In genomic region chr11:35167451-35167954, GRCh38 we compare ENCODE assay signal across 12 cellular contexts. TPM values are rescaled to one million over a fixed set of nuclear protein-coding genes. Genes with fewer than 3 reads are reported as not detected.
DNase-seq lines count a peak whose midpoint lies in the region; ATAC-seq, FAIRE-seq and TF ChIP-seq lines count a peak whose summit lies in the region.
"Had no signal": no experiment of that assay in that cellular context is flagged by ENCODE, and none has a peak within 500 bp of the region (broad histone marks: within the 10 kb centered on the region; RNA-seq: fewer than 3 reads in every experiment).

No MANE protein-coding gene starts in this region.

- H3K4me3 ChIP-seq in small intestine (ENCODE audit: low read depth in 1 of 2, low read length in 2 of 2) (no peak overlapping the region), body of pancreas (no peak overlapping the region)

- no peaks in the 10 kb centered on the region for H3K27me3 Mint-ChIP-seq in activated CD8-positive, alpha-beta T cell treated with anti-CD3 and anti-CD28 coated beads for 36 hours

- 57 to 92% (median 81%) methylated on average over 2 of the region's 2 CpGs for WGBS in small intestine, 3 donors
- 69 to 76% methylated on average over 2 of the region's 2 CpGs for WGBS in body of pancreas, 2 donors

- H3K4me1 ChIP-seq in small intestine (ENCODE audit: control insufficient read depth in 2 of 2, insufficient read depth in 1 of 2, low read depth in 1 of 2, low read length in 1 of 2), result peaks cover 3 to 51% of the 10 kb centered on the region in 2 donors
- peaks cover 83% of the 10 kb centered on the region for H3K4me1 ChIP-seq in body of pancreas

- TF ChIP-seq CTCF in activated CD8-positive, alpha-beta T cell treated with anti-CD3 and anti-CD28 coated beads for 36 hours (IDR thresholded peaks at IDR 0.05), result no peak
- TF ChIP-seq CTCF in body of pancreas (IDR thresholded peaks at IDR 0.05), result no peak

- H3K9me3 Mint-ChIP-seq in activated CD8-positive, alpha-beta T cell treated with anti-CD3 and anti-CD28 coated beads for 36 hours, result peaks cover 2% of the 10 kb centered on the region
- H3K9me3 Mint-ChIP-seq: nephron progenitor cell had no signal

- H3K36me3 ChIP-seq in small intestine (ENCODE audit: control insufficient read depth in 2 of 2, insufficient read depth in 2 of 2, low read length in 2 of 2) (peaks cover 0 to 3% of the 10 kb centered on the region in 2 donors), body of pancreas (replicated peaks in 1 of 2; ENCODE audit: insufficient read depth in 1 of 2, low read depth in 2 of 2) (no peaks in the 10 kb centered on the region)

- peaks cover 97% of the 10 kb centered on the region for H3K4me1 Mint-ChIP-seq in activated CD8-positive, alpha-beta T cell treated with anti-CD3 and anti-CD28 coated beads for 36 hours (ENCODE audit: low read depth)

- no peak for ATAC-seq in activated CD8-positive, alpha-beta T cell treated with anti-CD3 and anti-CD28 coated beads for 36 hours
- peak; percentile 73 for ATAC-seq in Right ventricle myocardium superior (ENCODE audit: poor library complexity)
- ATAC-seq in body of pancreas, result no peak
- ATAC-seq in HG03175 (IDR thresholded peaks at IDR 0.05; ENCODE audit: unreplicated experiment), result no peak
- no peak for ATAC-seq in GM18867 (IDR thresholded peaks at IDR 0.05; ENCODE audit: unreplicated experiment)

- H3K9me3 ChIP-seq in small intestine (ENCODE audit: control insufficient read depth, low read depth) (no peaks in the 10 kb centered on the region), body of pancreas (no peaks in the 10 kb centered on the region)

- H3K36me3 Mint-ChIP-seq in activated CD8-positive, alpha-beta T cell treated with anti-CD3 and anti-CD28 coated beads for 36 hours (ENCODE audit: low read depth), result peaks cover 61% of the 10 kb centered on the region

- peak overlapping the region; percentile 98 for H3K27ac Mint-ChIP-seq in activated CD8-positive, alpha-beta T cell treated with anti-CD3 and anti-CD28 coated beads for 36 hours
- H3K27ac Mint-ChIP-seq: nephron progenitor cell had no signal

- DNase-seq in EL (peak; percentile 36), Right ventricle myocardium superior (no peak), small intestine (no peak), body of pancreas (no peak), LoVo (ENCODE audit: low spot score) (no peak)
- no peak for DNase-seq in activated CD8-positive, alpha-beta T cell treated with anti-CD3 and anti-CD28 coated beads for 36 hours
- DNase-seq: effector CD4-positive, alpha-beta T cell; NCI-H1694; nephron progenitor cell had no signal

- no peak overlapping the region for H3K4me3 Mint-ChIP-seq in activated CD8-positive, alpha-beta T cell treated with anti-CD3 and anti-CD28 coated beads for 36 hours
- H3K4me3 Mint-ChIP-seq: nephron progenitor cell had no signal

- CTCF ChIA-PET in activated CD8-positive, alpha-beta T cell treated with anti-CD3 and anti-CD28 coated beads for 36 hours (lab: Charles Lee), result interaction anchor here (0.8 to 9.1 kb wide), 8 partner anchors 9 to 224 kb away, joined by 3 to 94 read pairs (median 6); no protein-coding TSS in a partner anchor

- H3K27me3 ChIP-seq in small intestine (ENCODE audit: control insufficient read depth in 2 of 2, insufficient read depth in 2 of 2, low read length in 2 of 2) (no peaks in the 10 kb centered on the region), body of pancreas (no peaks in the 10 kb centered on the region)

- H3K27ac ChIP-seq in small intestine (ENCODE audit: low read depth in 1 of 2, low read length in 1 of 2) (peak overlapping the region; percentile 69 to 87), body of pancreas (peak overlapping the region in 2 of 4 donors; percentile 21 to 49)

- POLR2A ChIA-PET in activated CD8-positive, alpha-beta T cell treated with anti-CD3 and anti-CD28 coated beads for 36 hours (lab: Charles Lee), result interaction anchor here (0.6 to 14.8 kb wide), 10 partner anchors 7 to 239 kb away, joined by 3 to 203 read pairs (median 5); partner anchors contain the start of gene CD44

- intact Hi-C loops in activated CD8-positive, alpha-beta T cell treated with anti-CD3 and anti-CD28 coated beads for 36 hours (cut with micrococcal nuclease), result loop anchor here (5.0 kb wide), 2 partner anchors 155 to 250 kb away; partner anchors contain the start of genes APIP and PDHX
- intact Hi-C loops in Right ventricle myocardium superior (cut with DNase I), result no loop called here
- intact Hi-C loops in body of pancreas (cut with DNase I), result no loop called here

- no peak for FAIRE-seq in small intestine (lab: Jason Lieb, UNC)
- FAIRE-seq: GM18507 had no signal

- TF ChIP-seq POLR2A in body of pancreas (IDR thresholded peaks at IDR 0.05), result no peak

RNA-seq across cellular contexts. Expression of gene CD44, which starts 28.5 kb away (rescaled TPM):
- 100 to 1,000 TPM; 363 to 373 TPM for total RNA-seq in activated CD8-positive, alpha-beta T cell treated with anti-CD3 and anti-CD28 coated beads for 36 hours
- total RNA-seq in Right ventricle myocardium superior (15.4 TPM), body of pancreas (100 to 1,000 TPM; 266 to 433 TPM)
- polyA plus RNA-seq in small intestine, result 10 to 100 TPM in 2 of 3 donors, 1 to 10 TPM in 1; 5.4 to 89.6 (median 25.9) TPM

Comparison
In these comparisons a context has a peak if more than half of its experiments do, and no peak if none do; other contexts are left out.
1. RNA of gene CD44, which starts 28.5 kb away (total RNA-seq): 266 to 433 TPM in body of pancreas and 363 to 373 TPM in activated CD8-positive, alpha-beta T cell treated with anti-CD3 and anti-CD28 coated beads for 36 hours; 15.4 TPM in Right ventricle myocardium superior (single experiment); every median in the first group is over 10 times any median in the second.